17 cellular contexts compared by ENCODE assay signal in genomic region chr4:169593050-169593449, GRCh38. TPM values are rescaled to one million over a fixed set of nuclear protein-coding genes. Genes with fewer than 3 reads are reported as not detected.
DNase-seq lines count a peak whose midpoint lies in the region; ATAC-seq, FAIRE-seq and TF ChIP-seq lines count a peak whose summit lies in the region.
"Had no signal": no experiment of that assay in that cellular context is flagged by ENCODE, and none has a peak within 500 bp of the region (broad histone marks: within the 10 kb centered on the region; RNA-seq: fewer than 3 reads in every experiment).

No MANE protein-coding gene starts in this region.

- POLR2A ChIA-PET in HEK293T (lab: Yijun Ruan, JAX): no interaction called here

- no peak overlapping the region for H3K4me3 Mint-ChIP-seq in nephron progenitor cell
- H3K4me3 Mint-ChIP-seq: B cell; CD8-positive, alpha-beta T cell had no signal

- CTCF ChIA-PET in HEK293T (lab: Yijun Ruan, JAX): interaction anchor here (0.7 to 1.1 kb wide), 2 partner anchors 13 to 21 kb away, joined by 3 read pairs; no protein-coding TSS in a partner anchor

- no peaks in the 10 kb centered on the region for H3K9me3 Mint-ChIP-seq in nephron progenitor cell
- H3K9me3 Mint-ChIP-seq: CD8-positive, alpha-beta T cell had no signal

- H3K27ac Mint-ChIP-seq in nephron progenitor cell: peak overlapping the region; percentile 22
- H3K27ac Mint-ChIP-seq: B cell; CD8-positive, alpha-beta T cell had no signal

- TF ChIP-seq CTCF in VCaP (conservative IDR thresholded peaks at IDR 0.05) (no peak), left lung (IDR thresholded peaks at IDR 0.05) (no peak), nephron progenitor cell (IDR thresholded peaks at IDR 0.05) (no peak), suprapubic skin (IDR thresholded peaks at IDR 0.05) (no peak)

- no peak for TF ChIP-seq POLR2A in suprapubic skin (IDR thresholded peaks at IDR 0.05)

- peak overlapping the region; percentile 28; the same call in 1 of the 2 replicates for H3K27ac ChIP-seq in VCaP
- H3K27ac ChIP-seq in left lung: peak overlapping the region in 1 of 2 donors; percentile 34
- no peak overlapping the region for H3K27ac ChIP-seq in suprapubic skin
- H3K27ac ChIP-seq: BLaER1 treated with 17β-estradiol and CSF1 and Interleukin-3, amounts not matched to agents 10 nM and 100 nM; GM23248; HL-60 had no signal

- TF ChIP-seq EP300 in suprapubic skin (IDR thresholded peaks at IDR 0.05): no peak

- no peak overlapping the region for H3K4me3 ChIP-seq in left lung
- no peak overlapping the region for H3K4me3 ChIP-seq in suprapubic skin
- H3K4me3 ChIP-seq: BLaER1 treated with 17β-estradiol and CSF1 and Interleukin-3, amounts not matched to agents 10 nM and 100 nM; GM23248; HAP-1 had no signal

- H3K4me1 Mint-ChIP-seq in nephron progenitor cell: no peaks in the 10 kb centered on the region
- H3K4me1 Mint-ChIP-seq: B cell had no signal

- H3K9me3 ChIP-seq in left lung (no peaks in the 10 kb centered on the region), suprapubic skin (no peaks in the 10 kb centered on the region)
- H3K9me3 ChIP-seq: BLaER1 treated with 17β-estradiol and CSF1 and Interleukin-3, amounts not matched to agents 10 nM and 100 nM; HAP-1 had no signal

- intact Hi-C loops in left lung (cut with DNase I): no loop called here

- FAIRE-seq in endometrium (lab: Jason Lieb, UNC): peak; percentile 37

- peaks cover 19% of the 10 kb centered on the region for H3K36me3 Mint-ChIP-seq in nephron progenitor cell (ENCODE audit: low read depth)

- DNase-seq in left lung: no peak
- no peak for DNase-seq in nephron progenitor cell
- no peak for DNase-seq in NCI-H2107 treated with DMSO at 0.1 percent for 48 hours (lab: John Stamatoyannopoulos, UW; ENCODE audit: unreplicated experiment)
- DNase-seq in HEK293T (ENCODE audit: extremely low spot score): no peak
- no peak for DNase-seq in suprapubic skin (ENCODE audit: low spot score in 2 of 2)
- DNase-seq: Calu3; CD8-positive, alpha-beta T cell; DMS79 treated with DMSO at 0.1 percent for 48 hours; GF-D8; GM23248; IMR-90 had no signal

- H3K27me3 Mint-ChIP-seq in nephron progenitor cell (ENCODE audit: low read depth, poor library complexity): no peaks in the 10 kb centered on the region
- H3K27me3 Mint-ChIP-seq: B cell had no signal

- H3K27me3 ChIP-seq in left lung (no peaks in the 10 kb centered on the region), suprapubic skin (no peaks in the 10 kb centered on the region)
- H3K27me3 ChIP-seq: BLaER1 treated with 17β-estradiol and CSF1 and Interleukin-3, amounts not matched to agents 10 nM and 100 nM had no signal

- H3K36me3 ChIP-seq in left lung: peaks cover 0 to 28% of the 10 kb centered on the region in 2 donors
- H3K36me3 ChIP-seq in suprapubic skin: peaks cover 29% of the 10 kb centered on the region
- H3K36me3 ChIP-seq: HAP-1 had no signal

- ATAC-seq in left lung: peak; percentile 21
- ATAC-seq: CD8-positive, alpha-beta T cell had no signal

- H3K4me1 ChIP-seq in left lung (no peaks in the 10 kb centered on the region), suprapubic skin (no peaks in the 10 kb centered on the region)
- H3K4me1 ChIP-seq: BLaER1 treated with 17β-estradiol and CSF1 and Interleukin-3, amounts not matched to agents 10 nM and 100 nM; HAP-1 had no signal

TF ChIP-seq in HEK293T, 16 proteins besides CTCF, POLR2A, EP300 and RAD21:
- no peak for TF ChIP-seq LEF1 (IDR thresholded peaks at IDR 0.05; ENCODE audit: borderline replicate concordance)
- no peak for TF ChIP-seq BHLHE40 (IDR thresholded peaks at IDR 0.05; ENCODE audit: borderline replicate concordance)
- no peak for TF ChIP-seq ZNF384 (IDR thresholded peaks at IDR 0.05)
- TF ChIP-seq PKNOX1 (IDR thresholded peaks at IDR 0.05): no peak
- TF ChIP-seq L3MBTL2 (conservative IDR thresholded peaks at IDR 0.05): no peak
- TF ChIP-seq SP1 (IDR thresholded peaks at IDR 0.05): no peak
- TF ChIP-seq HDGF (IDR thresholded peaks at IDR 0.05; ENCODE audit: borderline replicate concordance): no peak
- TF ChIP-seq TARDBP (IDR thresholded peaks at IDR 0.05): no peak
- no peak for TF ChIP-seq FOXM1 (IDR thresholded peaks at IDR 0.05; ENCODE audit: borderline replicate concordance)
- TF ChIP-seq FOXK2 (IDR thresholded peaks at IDR 0.05): no peak
- no peak for TF ChIP-seq FOXA1 (IDR thresholded peaks at IDR 0.05)
- no peak for TF ChIP-seq NFRKB (IDR thresholded peaks at IDR 0.05)
- no peak for TF ChIP-seq SUZ12 (IDR thresholded peaks at IDR 0.05)
- no peak for TF ChIP-seq ELF4 (IDR thresholded peaks at IDR 0.05)
- no peak for TF ChIP-seq ARNT (IDR thresholded peaks at IDR 0.05)
- no peak for TF ChIP-seq CTBP1 (IDR thresholded peaks at IDR 0.05; ENCODE audit: borderline replicate concordance)
TF ChIP-seq in HEK293T: peak in this region for 0.

RNA-seq across cellular contexts. Expression of gene NEK1, which starts 19.3 kb away (rescaled TPM):
- total RNA-seq in left lung (10 to 100 TPM; 13.2 to 14.1 TPM), suprapubic skin (10 to 100 TPM in 1 of 4 donors, 1 to 10 TPM in 3; 6.0 to 11.1 (median 6.7) TPM)

RNA-seq across cellular contexts. Expression of gene CLCN3, which starts 27.3 kb away (rescaled TPM):
- total RNA-seq in left lung (10 to 100 TPM; 48.1 to 49.4 TPM), suprapubic skin (10 to 100 TPM; 43.7 to 58.5 (median 51.7) TPM)
